In genomic region chr17:50150354-50151040, GRCh38 we compare ENCODE assay signal across 7 cellular contexts. TPM values are rescaled to one million over a fixed set of nuclear protein-coding genes. Genes with fewer than 3 reads are reported as not detected.
A peak's percentile ranks its signal among the peaks of the same experiment; 100 is the strongest.
DNase-seq lines count a peak whose midpoint lies in the region; ATAC-seq and TF ChIP-seq lines count a peak whose summit lies in the region.

Gene PPP1R9B (minus strand): TSS chr17:50150677. CDS start chr17:50150513, 164 bp downstream.

- H3K27me3 Mint-ChIP-seq in activated CD4-positive, alpha-beta memory T cell treated with anti-CD3 and anti-CD28 coated beads for 36 hours: no peaks in the 10 kb centered on the region

- peaks cover 24% of the 10 kb centered on the region for H3K36me3 Mint-ChIP-seq in activated CD4-positive, alpha-beta memory T cell treated with anti-CD3 and anti-CD28 coated beads for 36 hours

- no peaks in the 10 kb centered on the region for H3K9me3 ChIP-seq in cardiac muscle cell (ENCODE audit: low read depth)

- intact Hi-C loops in activated CD4-positive, alpha-beta memory T cell treated with anti-CD3 and anti-CD28 coated beads for 36 hours (cut with micrococcal nuclease): loop anchor here (1.0 to 2.0 kb wide), 3 partner anchors 10 to 20 kb away; partner anchors contain the start of gene SAMD14

- CTCF ChIA-PET in activated CD4-positive, alpha-beta memory T cell treated with anti-CD3 and anti-CD28 coated beads for 36 hours (lab: Charles Lee): interaction anchor here (0.7 to 6.2 kb wide), 8 partner anchors 11 to 429 kb away, joined by 3 to 82 read pairs (median 4); partner anchors contain the start of genes ITGA3 and PDK2

- peak within 1 kb of the TSS; percentile 91 for H3K4me3 Mint-ChIP-seq in activated CD4-positive, alpha-beta memory T cell treated with anti-CD3 and anti-CD28 coated beads for 36 hours

- no peaks in the 10 kb centered on the region for H3K9me3 Mint-ChIP-seq in activated CD4-positive, alpha-beta memory T cell treated with anti-CD3 and anti-CD28 coated beads for 36 hours

- H3K4me1 Mint-ChIP-seq in activated CD4-positive, alpha-beta memory T cell treated with anti-CD3 and anti-CD28 coated beads for 36 hours (ENCODE audit: low read depth): peaks cover 44% of the 10 kb centered on the region

- H3K4me3 ChIP-seq in cardiac muscle cell: peak within 1 kb of the TSS; percentile 88

- H3K27ac ChIP-seq in cardiac muscle cell: peak within 1 kb of the TSS; percentile 48

- peak; percentile 2 for ATAC-seq in HG03025 (IDR thresholded peaks at IDR 0.05; ENCODE audit: low FRiP score, unreplicated experiment)
- ATAC-seq in GM21390 (IDR thresholded peaks at IDR 0.05; ENCODE audit: unreplicated experiment): no peak

- peaks cover 29% of the 10 kb centered on the region for H3K4me1 ChIP-seq in cardiac muscle cell (ENCODE audit: low read depth)

- H3K27me3 ChIP-seq in cardiac muscle cell: no peaks in the 10 kb centered on the region

- no peak for TF ChIP-seq CTCF in cardiac muscle cell (IDR thresholded peaks at IDR 0.05; ENCODE audit: low read depth, low read length)

- H3K27ac Mint-ChIP-seq in activated CD4-positive, alpha-beta memory T cell treated with anti-CD3 and anti-CD28 coated beads for 36 hours: peak within 1 kb of the TSS; percentile 97

- POLR2A ChIA-PET in activated CD4-positive, alpha-beta memory T cell treated with anti-CD3 and anti-CD28 coated beads for 36 hours (lab: Charles Lee): interaction anchor here (1.3 to 1.7 kb wide), 2 partner anchors 11 kb away, joined by 4 to 9 read pairs; no protein-coding TSS in a partner anchor

- no peaks in the 10 kb centered on the region for H3K36me3 ChIP-seq in cardiac muscle cell

- DNase-seq in activated CD4-positive, alpha-beta memory T cell treated with anti-CD3 and anti-CD28 coated beads for 36 hours: no peak
- no peak for DNase-seq in cardiac muscle cell (ENCODE audit: low read depth in 1 of 2, low spot score in 1 of 2)
- DNase-seq in pulmonary artery endothelial cell (ENCODE audit: low read depth, low spot score): no peak
- no peak for DNase-seq in glomerular visceral epithelial cell (ENCODE audit: extremely low spot score)
- DNase-seq in CD1c-positive myeloid dendritic cell (ENCODE audit: extremely low spot score): no peak

RNA-seq across cellular contexts. Expression of gene PPP1R9B, which starts in this region (rescaled TPM):
- total RNA-seq in activated CD4-positive, alpha-beta memory T cell treated with anti-CD3 and anti-CD28 coated beads for 36 hours: 10 to 100 TPM; 84.3 to 86.1 TPM
- total RNA-seq in cardiac muscle cell (45.6 and 59.4 TPM in 2 replicates), pulmonary artery endothelial cell (29.7 and 43.8 TPM in 2 replicates)
- 6.0 and 6.2 TPM in 2 replicates for polyA plus RNA-seq in cardiac muscle cell
